ENCODE assay signal across 1 cellular context in genomic region chr3:193732391-193732790, GRCh38.
A peak's percentile ranks its signal among the peaks of the same experiment; 100 is the strongest.
TF ChIP-seq lines count a peak whose summit lies in the region.

No MANE protein-coding gene starts in this region.

TF ChIP-seq in HepG2, 621 proteins besides CTCF, POLR2A, EP300 and RAD21 (continued from another document and continues in another):
- no peak for TF ChIP-seq PREB (CRISPR knock-in tag; IDR thresholded peaks at IDR 0.05)
- no peak for TF ChIP-seq ZNF576 (CRISPR knock-in tag; IDR thresholded peaks at IDR 0.05)
- 0 out of 2 replicates have a peak, but pooled peaks have one; percentile 37 for TF ChIP-seq RXRB (CRISPR knock-in tag; IDR thresholded peaks at IDR 0.05; ENCODE audit: borderline replicate concordance)
- no peak for TF ChIP-seq ATF1 (CRISPR knock-in tag; IDR thresholded peaks at IDR 0.05)
- TF ChIP-seq THYN1 (CRISPR knock-in tag; IDR thresholded peaks at IDR 0.05; ENCODE audit: borderline replicate concordance, low read depth) = no peak
- peak; percentile 56 for TF ChIP-seq ZMYM2 (CRISPR knock-in tag; IDR thresholded peaks at IDR 0.05)
- TF ChIP-seq ZNF180 (CRISPR knock-in tag; IDR thresholded peaks at IDR 0.05; ENCODE audit: borderline replicate concordance, low read depth) = no peak
- TF ChIP-seq KDM1A (CRISPR knock-in tag; IDR thresholded peaks at IDR 0.05) = 0 out of 2 replicates have a peak, but pooled peaks have one; percentile 56
- 0 out of 2 replicates have a peak, but pooled peaks have one; percentile 31 for TF ChIP-seq ZKSCAN8 (CRISPR knock-in tag; IDR thresholded peaks at IDR 0.05; ENCODE audit: borderline replicate concordance)
- peak; percentile 6; the same call in 1 of the 2 replicates for TF ChIP-seq SMC3 (IDR thresholded peaks at IDR 0.05; ENCODE audit: low read length)
- TF ChIP-seq CEBPG (CRISPR knock-in tag; IDR thresholded peaks at IDR 0.05) = no peak
- 0 out of 2 replicates have a peak, but pooled peaks have one; percentile 48 for TF ChIP-seq ZBTB7A (CRISPR knock-in tag; IDR thresholded peaks at IDR 0.05)
- no peak for TF ChIP-seq RBM22 (optimal IDR thresholded peaks at IDR 0.05; ENCODE audit: low read length)
- TF ChIP-seq JUND (CRISPR knock-in tag; IDR thresholded peaks at IDR 0.05) = peak; percentile 80; the same call in 1 of the 2 replicates
- TF ChIP-seq ZNF678 (CRISPR knock-in tag; IDR thresholded peaks at IDR 0.05) = no peak
- no peak for TF ChIP-seq ZNF30 (CRISPR knock-in tag; IDR thresholded peaks at IDR 0.05)
- TF ChIP-seq ZNF235 (CRISPR knock-in tag; IDR thresholded peaks at IDR 0.05; ENCODE audit: borderline replicate concordance) = no peak
- no peak for TF ChIP-seq RFX3 (CRISPR knock-in tag; IDR thresholded peaks at IDR 0.05)
- no peak for TF ChIP-seq TEAD2 (CRISPR knock-in tag; IDR thresholded peaks at IDR 0.05)
- TF ChIP-seq MATR3 (CRISPR knock-in tag; IDR thresholded peaks at IDR 0.05) = no peak
- TF ChIP-seq GFI1 (CRISPR knock-in tag; IDR thresholded peaks at IDR 0.05; ENCODE audit: borderline replicate concordance) = peak; percentile 95
- no peak for TF ChIP-seq ZNF530 (CRISPR knock-in tag; IDR thresholded peaks at IDR 0.05; ENCODE audit: low read depth)
- no peak for TF ChIP-seq NKX3-1 (CRISPR knock-in tag; IDR thresholded peaks at IDR 0.05)
- TF ChIP-seq ZNF333 (CRISPR knock-in tag; IDR thresholded peaks at IDR 0.05; ENCODE audit: borderline replicate concordance) = no peak
- TF ChIP-seq ZZZ3 (CRISPR knock-in tag; IDR thresholded peaks at IDR 0.05; ENCODE audit: borderline replicate concordance) = no peak
- TF ChIP-seq ZHX1 (CRISPR knock-in tag; IDR thresholded peaks at IDR 0.05; ENCODE audit: low read depth) = no peak
- TF ChIP-seq ARID5B (CRISPR knock-in tag; IDR thresholded peaks at IDR 0.05) = peak; percentile 89
- no peak for TF ChIP-seq ZFYVE20 (CRISPR knock-in tag; IDR thresholded peaks at IDR 0.05; ENCODE audit: borderline replicate concordance, low read depth)
- no peak for TF ChIP-seq PCBP1 (IDR thresholded peaks at IDR 0.05; ENCODE audit: borderline replicate concordance, low read depth, low read length)
- TF ChIP-seq ZSCAN12 (CRISPR knock-in tag; IDR thresholded peaks at IDR 0.05) = no peak
- peak; percentile 61; the same call in 1 of the 2 replicates for TF ChIP-seq PHF21A (CRISPR knock-in tag; IDR thresholded peaks at IDR 0.05)
- TF ChIP-seq ZKSCAN1 (IDR thresholded peaks at IDR 0.05; ENCODE audit: low read length) = peak; percentile 93
- peak; percentile 12; the same call in 1 of the 2 replicates for TF ChIP-seq SSRP1 (CRISPR knock-in tag; IDR thresholded peaks at IDR 0.05)
- TF ChIP-seq TEAD3 (CRISPR knock-in tag; optimal IDR thresholded peaks at IDR 0.05; ENCODE audit: borderline replicate concordance) = peak; percentile 55
- TF ChIP-seq ZNF839 (CRISPR knock-in tag; IDR thresholded peaks at IDR 0.05; ENCODE audit: borderline replicate concordance) = no peak
- TF ChIP-seq PRDM10 (CRISPR knock-in tag; IDR thresholded peaks at IDR 0.05; ENCODE audit: low read depth) = peak; percentile 57; the same call in 1 of the 2 replicates
- 0 out of 2 replicates have a peak, but pooled peaks have one; percentile 23 for TF ChIP-seq HES4 (CRISPR knock-in tag; IDR thresholded peaks at IDR 0.05; ENCODE audit: borderline replicate concordance)
- TF ChIP-seq YEATS4 (CRISPR knock-in tag; IDR thresholded peaks at IDR 0.05; ENCODE audit: borderline replicate concordance) = no peak
- peak; percentile 66; the same call in 1 of the 2 replicates for TF ChIP-seq KAT8 (CRISPR knock-in tag; IDR thresholded peaks at IDR 0.05)
- TF ChIP-seq CREM (IDR thresholded peaks at IDR 0.05) = peak; percentile 44; the same call in 1 of the 2 replicates
- no peak for TF ChIP-seq CREM (CRISPR knock-in tag; IDR thresholded peaks at IDR 0.05)
- peak; percentile 23; the same call in 1 of the 2 replicates for TF ChIP-seq MLX (CRISPR knock-in tag; IDR thresholded peaks at IDR 0.05)
- TF ChIP-seq TBP (CRISPR knock-in tag; IDR thresholded peaks at IDR 0.05) = no peak
- no peak for TF ChIP-seq ZNF207 (IDR thresholded peaks at IDR 0.05; ENCODE audit: borderline replicate concordance)
- TF ChIP-seq ZNF564 (CRISPR knock-in tag; IDR thresholded peaks at IDR 0.05) = no peak
- peak; percentile 58; the same call in 1 of the 2 replicates for TF ChIP-seq TFE3 (CRISPR knock-in tag; IDR thresholded peaks at IDR 0.05)
- no peak for TF ChIP-seq FOXO4 (CRISPR knock-in tag; conservative IDR thresholded peaks at IDR 0.05)
- TF ChIP-seq ESRRA (CRISPR knock-in tag; IDR thresholded peaks at IDR 0.05; ENCODE audit: low read depth) = peak; percentile 84
